Comparison of ENCODE assay signal across 25 cellular contexts in the genomic region with DNA sequence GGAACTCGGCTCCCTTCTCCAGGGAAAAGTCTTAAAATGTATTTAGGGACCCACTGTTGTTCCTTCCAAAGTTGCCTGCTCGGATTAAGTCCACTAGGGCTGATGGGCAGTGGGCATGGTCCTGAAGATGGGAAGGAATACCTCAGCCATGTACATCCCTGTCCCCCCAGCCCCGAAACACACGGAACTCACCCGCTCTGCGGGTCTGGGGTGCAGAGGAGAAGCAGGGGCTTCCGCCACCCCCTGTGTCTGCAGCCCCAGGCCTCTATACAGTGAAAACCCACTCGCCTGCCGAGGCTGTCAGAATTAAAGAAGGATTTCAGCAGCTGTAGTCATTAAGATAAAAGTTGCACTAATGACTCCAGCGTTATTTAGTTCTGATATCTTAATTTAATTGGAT.
"Had no signal": no experiment of that assay in that cellular context is flagged by ENCODE, and none has a peak within 500 bp of the region (broad histone marks: within the 10 kb centered on the region; RNA-seq: fewer than 3 reads in every experiment).

No MANE protein-coding gene starts in this region.

- H3K36me3 Mint-ChIP-seq: naive thymus-derived CD8-positive, alpha-beta T cell; stimulated activated effector memory CD8-positive, alpha-beta T cell treated with anti-CD3 and anti-CD28 coated beads, Interleukin-12 subunit alpha, Interleukin-12 subunit beta, amount 100 ng/mL, for 72 hours had no signal

- H3K4me3 ChIP-seq: coronary artery, hepatocyte, lung, pancreas, prostate gland, sigmoid colon, skin epidermis, suprapubic skin, thyroid gland, upper lobe of left lung, vagina had no signal

- H3K4me3 Mint-ChIP-seq: endodermal cell; naive thymus-derived CD8-positive, alpha-beta T cell; neural crest cell; stimulated activated effector memory CD8-positive, alpha-beta T cell treated with anti-CD3 and anti-CD28 coated beads, Interleukin-12 subunit alpha, Interleukin-12 subunit beta, amount 100 ng/mL, for 72 hours had no signal

- H3K9me3 ChIP-seq: pancreas, prostate gland, sigmoid colon, suprapubic skin, thyroid gland, upper lobe of left lung, vagina had no signal

- H3K4me1 Mint-ChIP-seq: neural crest cell had no signal

- H3K4me1 ChIP-seq: foreskin keratinocyte, pancreas, prostate gland, sigmoid colon, suprapubic skin, upper lobe of left lung, vagina had no signal

- H3K27me3 ChIP-seq: hepatocyte, pancreas, sigmoid colon, thyroid gland, upper lobe of left lung, vagina had no signal

- H3K27ac ChIP-seq: coronary artery, foreskin keratinocyte, hepatocyte, pancreas, prostate gland, sigmoid colon, skin epidermis, suprapubic skin, thyroid gland, upper lobe of left lung, vagina had no signal

- ATAC-seq: foreskin keratinocyte; left colon; naive thymus-derived CD8-positive, alpha-beta T cell; stimulated activated effector memory CD8-positive, alpha-beta T cell treated with anti-CD3 and anti-CD28 coated beads, Interleukin-12 subunit alpha, Interleukin-12 subunit beta, amount 100 ng/mL, for 72 hours; stimulated activated naive CD8-positive, alpha-beta T cell treated with anti-CD3 and anti-CD28 coated beads, Interleukin-15, Interleukin-2, amounts not matched to agents 100 U/mL and 50 U/mL, for 24 hours had no signal

- H3K9me3 Mint-ChIP-seq: naive thymus-derived CD8-positive, alpha-beta T cell; neural crest cell; stimulated activated effector memory CD8-positive, alpha-beta T cell treated with anti-CD3 and anti-CD28 coated beads, Interleukin-12 subunit alpha, Interleukin-12 subunit beta, amount 100 ng/mL, for 72 hours had no signal

- H3K27ac Mint-ChIP-seq: endodermal cell; naive thymus-derived CD8-positive, alpha-beta T cell; stimulated activated effector memory CD8-positive, alpha-beta T cell treated with anti-CD3 and anti-CD28 coated beads, Interleukin-12 subunit alpha, Interleukin-12 subunit beta, amount 100 ng/mL, for 72 hours had no signal

- H3K4me2 ChIP-seq: hepatocyte had no signal

- H2AFZ ChIP-seq: hepatocyte had no signal

- H3K79me2 ChIP-seq: hepatocyte had no signal

- DNase-seq: effector CD4-positive, alpha-beta T cell; endodermal cell; erythroblast; foreskin keratinocyte; left colon; left ventricle myocardium superior; naive thymus-derived CD8-positive, alpha-beta T cell; nucleus accumbens; sigmoid colon; stimulated activated CD4-positive, alpha-beta T cell treated with anti-CD3 and anti-CD28 coated beads, Interleukin-12 subunit alpha, Interleukin-12 subunit beta, amount 100 ng/mL, for 4 hours; stimulated activated CD4-positive, alpha-beta T cell treated with anti-CD3 and anti-CD28 coated beads, Interleukin-4, amount 100 ng/mL, for 1 hour; stimulated activated CD8-positive, alpha-beta memory T cell treated with anti-CD3 and anti-CD28 coated beads, Interleukin-4, amount 100 ng/mL, for 48 hours; stimulated activated naive CD8-positive, alpha-beta T cell treated with anti-CD3 and anti-CD28 coated beads, Interleukin-15, Interleukin-2, amounts not matched to agents 100 U/mL and 50 U/mL, for 24 hours; thyroid gland; upper lobe of left lung had no signal

- H3K36me3 ChIP-seq: pancreas, prostate gland, sigmoid colon, suprapubic skin, thyroid gland, upper lobe of left lung, vagina had no signal
